In the genomic region with DNA sequence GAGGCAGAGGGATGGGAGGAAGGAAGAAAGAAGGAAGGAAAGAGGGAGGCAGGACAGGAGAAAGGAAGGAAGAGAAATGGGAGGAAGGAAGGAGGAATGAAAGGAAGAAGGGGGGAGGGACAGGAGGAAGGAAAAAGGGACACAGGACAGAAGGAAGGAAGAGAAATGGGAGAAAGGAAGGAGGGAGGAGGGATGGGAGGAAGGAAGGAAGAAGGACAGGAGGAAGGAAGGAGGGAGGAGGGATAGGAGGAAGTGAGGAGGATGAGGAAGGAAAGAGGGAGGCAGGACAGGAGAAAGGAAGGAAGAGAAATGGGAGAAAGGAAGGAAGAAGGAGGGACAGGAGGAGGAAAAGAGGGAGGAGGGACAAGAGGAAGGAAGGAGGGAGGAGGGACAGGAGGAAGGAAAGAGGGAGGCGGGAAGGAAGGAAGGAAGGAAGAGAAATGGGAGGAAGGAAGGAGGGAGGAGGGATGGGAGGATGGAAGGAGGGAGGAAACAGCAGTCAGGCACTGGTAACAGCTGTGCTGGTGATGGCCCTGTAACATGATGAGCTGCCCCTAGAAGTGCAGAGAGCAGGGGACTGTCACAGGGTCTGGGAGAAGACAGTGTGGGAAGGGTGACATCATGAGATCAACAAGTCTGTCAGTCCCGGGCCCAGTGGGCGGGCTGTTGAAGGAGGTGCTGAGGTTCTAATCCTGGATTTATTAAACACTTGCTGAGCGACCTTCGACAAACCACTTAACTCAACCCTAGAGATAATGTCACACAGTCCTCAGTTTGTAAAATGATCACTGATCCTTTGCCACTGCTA, we compare ENCODE assay signal across 25 cellular contexts. TPM values are rescaled to one million over a fixed set of nuclear protein-coding genes. Genes with fewer than 3 reads are reported as not detected.
"Had no signal": no experiment of that assay in that cellular context is flagged by ENCODE, and none has a peak within 500 bp of the region (broad histone marks: within the 10 kb centered on the region; RNA-seq: fewer than 3 reads in every experiment).

No MANE protein-coding gene starts in this region.

- H3K4me2 ChIP-seq: KMS-11 had no signal

- H3K36me3 ChIP-seq: brain microvascular endothelial cell, cardiac muscle cell had no signal

- H3K4me3 ChIP-seq: cardiac muscle cell had no signal

- H3K27me3 ChIP-seq: brain microvascular endothelial cell had no signal

- H3K9ac ChIP-seq: KMS-11 had no signal

- H3K27ac ChIP-seq: brain microvascular endothelial cell, cardiac muscle cell, KMS-11, RWPE1 had no signal

- DNase-seq: activated CD4-positive, alpha-beta memory T cell treated with anti-CD3 and anti-CD28 coated beads for 36 hours; activated CD4-positive, alpha-beta T cell treated with anti-CD3 and anti-CD28 coated beads, Interleukin-2, amount 10 ng/mL, durations not matched to agents 7 days and 5 days; activated CD4-positive, CD25-positive, alpha-beta regulatory T cell; activated CD8-positive, alpha-beta memory T cell treated with anti-CD3 and anti-CD28 coated beads for 24 hours; activated effector memory CD4-positive, alpha-beta T cell treated with anti-CD3 and anti-CD28 coated beads, Interleukin-2, amount 50 U/mL, for 16 hours; activated naive CD4-positive, alpha-beta T cell treated with Interleukin-2 at 50 U/mL for 16 hours; activated T-cell treated with anti-CD3 and anti-CD28 coated beads, Interleukin-2, amount 50 U/mL, for 4 hours; amygdala; brain microvascular endothelial cell; NCI-H1105 treated with DMSO at 0.1 percent for 48 hours; NCI-H1436 treated with DMSO at 0.1 percent for 48 hours; NCI-H187; NCI-H2081; NCI-H446; NCI-H526; NCI-H774; NK-92 treated with Interleukin-12 subunit alpha and Interleukin-12 subunit beta, amount 100 ng/mL, for 24 hours; OCI-M1; SHP77 treated with DMSO at 0.1 percent for 48 hours; T-helper 17 cell; T1000 had no signal

- ATAC-seq: activated T-cell treated with anti-CD3 and anti-CD28 coated beads, Interleukin-2, amount 50 U/mL, for 4 hours; Panc1; T-helper 17 cell had no signal

RNA-seq across cellular contexts. Expression of gene IRX1, which starts 10.7 kb away (rescaled TPM):
- total RNA-seq: activated CD4-positive, alpha-beta memory T cell treated with anti-CD3 and anti-CD28 coated beads for 36 hours; activated CD4-positive, alpha-beta T cell treated with anti-CD3 and anti-CD28 coated beads, Interleukin-2, amount 10 ng/mL, durations not matched to agents 7 days and 5 days; activated T-cell treated with anti-CD3 and anti-CD28 coated beads, Interleukin-2, amount 50 U/mL, for 4 hours; T-helper 17 cell had no signal
